19 cellular contexts compared by ENCODE assay signal in the genomic region with DNA sequence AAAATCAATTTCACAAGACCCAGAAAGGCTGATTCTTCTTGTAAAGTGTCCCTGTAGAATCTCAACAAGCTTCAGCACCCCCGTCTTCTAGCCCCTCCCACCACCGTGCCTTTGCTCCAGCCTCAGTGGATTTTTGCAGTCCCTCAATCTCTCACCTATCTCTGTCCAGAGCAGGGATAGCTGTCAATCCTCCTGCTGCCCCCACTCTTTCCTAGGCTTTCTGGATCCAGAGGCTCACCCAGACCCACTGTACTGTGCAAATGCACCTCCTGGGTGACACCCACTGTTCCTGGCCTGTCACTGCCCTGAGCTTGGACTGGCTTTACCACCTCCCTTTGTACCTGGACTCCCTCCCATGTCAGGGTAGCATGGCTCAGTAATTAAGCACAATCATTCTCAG.
"Had no signal": no experiment of that assay in that cellular context is flagged by ENCODE, and none has a peak within 500 bp of the region (broad histone marks: within the 10 kb centered on the region; RNA-seq: fewer than 3 reads in every experiment).

No MANE protein-coding gene starts in this region.

- H3K36me3 Mint-ChIP-seq: naive B cell had no signal

- DNase-seq: dermis blood vessel endothelial cell; dorsolateral prefrontal cortex; effector CD4-positive, alpha-beta T cell; effector memory CD4-positive, alpha-beta T cell; esophagus squamous epithelium; foreskin fibroblast; foreskin melanocyte; gastrocnemius medialis; glutamatergic neuron; heart right ventricle; hippocampal formation; left cardiac atrium; left lung; left ventricle myocardium superior; lower lobe of right lung; mesenchymal stem cell; mucosa of descending colon; naive B cell had no signal

- H3K27ac ChIP-seq: coronary artery, dorsolateral prefrontal cortex, esophagus squamous epithelium, gastrocnemius medialis, heart right ventricle, left lung, lower lobe of right lung had no signal

- H3K27me3 ChIP-seq: gastrocnemius medialis had no signal

- H3K4me1 Mint-ChIP-seq: naive B cell had no signal

- H3K4me3 Mint-ChIP-seq: naive B cell had no signal

- ATAC-seq: gastrocnemius medialis, heart right ventricle, left cardiac atrium, left lung, left ventricle myocardium superior, lower lobe of right lung, mucosa of descending colon had no signal

- H3K9me3 ChIP-seq: esophagus squamous epithelium, gastrocnemius medialis, lower lobe of right lung, mucosa of descending colon had no signal

- H3K4me3 ChIP-seq: coronary artery, dorsolateral prefrontal cortex, esophagus squamous epithelium, gastrocnemius medialis, heart right ventricle, left lung, lower lobe of right lung, mucosa of descending colon had no signal

- H3K4me1 ChIP-seq: esophagus squamous epithelium, gastrocnemius medialis, heart right ventricle, left lung, lower lobe of right lung had no signal

- H3K36me3 ChIP-seq: esophagus squamous epithelium, gastrocnemius medialis, heart right ventricle, left lung, lower lobe of right lung had no signal
